ENCODE assay signal across 11 cellular contexts in genomic region chr4:8015512-8015911, GRCh38.
DNase-seq lines count a peak whose midpoint lies in the region; ATAC-seq and TF ChIP-seq lines count a peak whose summit lies in the region.
"Had no signal": no experiment of that assay in that cellular context is flagged by ENCODE, and none has a peak within 500 bp of the region (broad histone marks: within the 10 kb centered on the region; RNA-seq: fewer than 3 reads in every experiment).

No MANE protein-coding gene starts in this region.

- no peaks in the 10 kb centered on the region for H3K27me3 Mint-ChIP-seq in activated naive CD8-positive, alpha-beta T cell treated with anti-CD3 and anti-CD28 coated beads for 36 hours
- H3K27me3 Mint-ChIP-seq in CD4-positive, alpha-beta T cell: no peaks in the 10 kb centered on the region
- H3K27me3 Mint-ChIP-seq: activated naive CD4-positive, alpha-beta T cell treated with anti-CD3 and anti-CD28 coated beads, Interleukin-2, amount 50 U/mL, for 24 hours; stimulated activated naive CD8-positive, alpha-beta T cell treated with anti-CD3 and anti-CD28 coated beads, Interleukin-15, Interleukin-2, amounts not matched to agents 100 ng/mL and 50 ng/mL, for 24 hours had no signal

- POLR2A ChIA-PET in GM10248 (lab: Yijun Ruan, JAX): no interaction called here
- POLR2A ChIA-PET in CD4-positive, alpha-beta T cell (lab: Charles Lee): no interaction called here

- no peaks in the 10 kb centered on the region for H3K36me3 Mint-ChIP-seq in activated naive CD8-positive, alpha-beta T cell treated with anti-CD3 and anti-CD28 coated beads for 36 hours
- no peaks in the 10 kb centered on the region for H3K36me3 Mint-ChIP-seq in CD4-positive, alpha-beta T cell (ENCODE audit: low read depth)
- H3K36me3 Mint-ChIP-seq: activated naive CD4-positive, alpha-beta T cell treated with anti-CD3 and anti-CD28 coated beads, Interleukin-2, amount 50 U/mL, for 24 hours had no signal

- TF ChIP-seq CTCF in 22Rv1 (IDR thresholded peaks at IDR 0.05): peak; percentile 35; the same call in 1 of the 2 replicates
- TF ChIP-seq CTCF in GM10248 (IDR thresholded peaks at IDR 0.05; ENCODE audit: control extremely low read depth, extremely low read depth, low read depth, missing control alignments): peak; percentile 27
- peak; percentile 59 for TF ChIP-seq CTCF in RWPE2 (IDR thresholded peaks at IDR 0.05; ENCODE audit: poor library complexity, severe bottlenecking)
- peak; percentile 51 for TF ChIP-seq CTCF in foreskin keratinocyte (conservative IDR thresholded peaks at IDR 0.05)
- TF ChIP-seq CTCF in CD4-positive, alpha-beta T cell (IDR thresholded peaks at IDR 0.05): no peak

- ATAC-seq in RWPE2 (ENCODE audit: low read depth) (0 out of 3 replicates have a peak, but pooled peaks have one; percentile 32), foreskin keratinocyte (no peak), HG03097 (IDR thresholded peaks at IDR 0.05; ENCODE audit: low FRiP score, unreplicated experiment) (no peak)
- ATAC-seq in CD4-positive, alpha-beta T cell (ENCODE audit: poor library complexity): no peak

- no peaks in the 10 kb centered on the region for H3K36me3 ChIP-seq in RWPE2 (ENCODE audit: low read depth)

- no peak overlapping the region for H3K27ac Mint-ChIP-seq in activated naive CD8-positive, alpha-beta T cell treated with anti-CD3 and anti-CD28 coated beads for 36 hours
- H3K27ac Mint-ChIP-seq in CD4-positive, alpha-beta T cell: no peak overlapping the region
- H3K27ac Mint-ChIP-seq: activated naive CD4-positive, alpha-beta T cell treated with anti-CD3 and anti-CD28 coated beads, Interleukin-2, amount 50 U/mL, for 24 hours; stimulated activated naive CD8-positive, alpha-beta T cell treated with anti-CD3 and anti-CD28 coated beads, Interleukin-15, Interleukin-2, amounts not matched to agents 100 ng/mL and 50 ng/mL, for 24 hours had no signal

- H3K4me3 Mint-ChIP-seq in activated naive CD8-positive, alpha-beta T cell treated with anti-CD3 and anti-CD28 coated beads for 36 hours: no peak overlapping the region
- H3K4me3 Mint-ChIP-seq in CD4-positive, alpha-beta T cell: no peak overlapping the region
- H3K4me3 Mint-ChIP-seq: activated naive CD4-positive, alpha-beta T cell treated with anti-CD3 and anti-CD28 coated beads, Interleukin-2, amount 50 U/mL, for 24 hours; stimulated activated naive CD8-positive, alpha-beta T cell treated with anti-CD3 and anti-CD28 coated beads, Interleukin-15, Interleukin-2, amounts not matched to agents 100 ng/mL and 50 ng/mL, for 24 hours had no signal

- intact Hi-C loops in CD4-positive, alpha-beta T cell (cut with DNase I, micrococcal nuclease): no loop called here

- no peaks in the 10 kb centered on the region for H3K4me1 Mint-ChIP-seq in activated naive CD8-positive, alpha-beta T cell treated with anti-CD3 and anti-CD28 coated beads for 36 hours
- no peaks in the 10 kb centered on the region for H3K4me1 Mint-ChIP-seq in CD4-positive, alpha-beta T cell (ENCODE audit: low read depth)
- H3K4me1 Mint-ChIP-seq: activated naive CD4-positive, alpha-beta T cell treated with anti-CD3 and anti-CD28 coated beads, Interleukin-2, amount 50 U/mL, for 24 hours had no signal

- H3K9me3 Mint-ChIP-seq in activated naive CD8-positive, alpha-beta T cell treated with anti-CD3 and anti-CD28 coated beads for 36 hours: no peaks in the 10 kb centered on the region
- H3K9me3 Mint-ChIP-seq in CD4-positive, alpha-beta T cell: no peaks in the 10 kb centered on the region
- H3K9me3 Mint-ChIP-seq: activated naive CD4-positive, alpha-beta T cell treated with anti-CD3 and anti-CD28 coated beads, Interleukin-2, amount 50 U/mL, for 24 hours; stimulated activated naive CD8-positive, alpha-beta T cell treated with anti-CD3 and anti-CD28 coated beads, Interleukin-15, Interleukin-2, amounts not matched to agents 100 ng/mL and 50 ng/mL, for 24 hours had no signal

- H3K9me3 ChIP-seq in RWPE2 (ENCODE audit: severe bottlenecking): no peaks in the 10 kb centered on the region
- no peaks in the 10 kb centered on the region for H3K9me3 ChIP-seq in CD4-positive, alpha-beta T cell (ENCODE audit: control insufficient read depth, low read length)

- H3K4me1 ChIP-seq in RWPE2 (ENCODE audit: insufficient read depth, poor library complexity, severe bottlenecking) (no peaks in the 10 kb centered on the region), foreskin keratinocyte (no peaks in the 10 kb centered on the region)

- H3K27me3 ChIP-seq in RWPE2 (ENCODE audit: insufficient read depth, poor library complexity, severe bottlenecking): no peaks in the 10 kb centered on the region
- H3K27me3 ChIP-seq in foreskin keratinocyte: peaks cover 69% of the 10 kb centered on the region
- no peaks in the 10 kb centered on the region for H3K27me3 ChIP-seq in CD4-positive, alpha-beta T cell (ENCODE audit: control insufficient read depth, insufficient read depth, low read length)

- CTCF ChIA-PET in GM10248 (lab: Yijun Ruan, JAX): interaction anchor here (1.2 kb wide), 1 partner anchor 216 kb away, joined by 3 read pairs; no protein-coding TSS in a partner anchor
- CTCF ChIA-PET in CD4-positive, alpha-beta T cell (lab: Charles Lee): no interaction called here

- H3K27ac ChIP-seq in 22Rv1 (no peak overlapping the region), RWPE2 (ENCODE audit: poor library complexity, severe bottlenecking) (no peak overlapping the region), foreskin keratinocyte (no peak overlapping the region)
- no peak overlapping the region for H3K27ac ChIP-seq in CD4-positive, alpha-beta T cell (ENCODE audit: low read depth, low read length)

- no peak overlapping the region for H3K4me3 ChIP-seq in RWPE2 (ENCODE audit: severe bottlenecking)

- DNase-seq in GM10248 (ENCODE audit: extremely low spot score) (no peak), RWPE2 (ENCODE audit: low spot score) (no peak), foreskin keratinocyte (no peak), DMS53 (lab: John Stamatoyannopoulos, UW) (no peak)
- DNase-seq in activated naive CD8-positive, alpha-beta T cell treated with anti-CD3 and anti-CD28 coated beads for 36 hours: no peak
- DNase-seq in CD4-positive, alpha-beta T cell: no peak
- DNase-seq: DND-41 had no signal
